8 cellular contexts compared by ENCODE assay signal in the genomic region with DNA sequence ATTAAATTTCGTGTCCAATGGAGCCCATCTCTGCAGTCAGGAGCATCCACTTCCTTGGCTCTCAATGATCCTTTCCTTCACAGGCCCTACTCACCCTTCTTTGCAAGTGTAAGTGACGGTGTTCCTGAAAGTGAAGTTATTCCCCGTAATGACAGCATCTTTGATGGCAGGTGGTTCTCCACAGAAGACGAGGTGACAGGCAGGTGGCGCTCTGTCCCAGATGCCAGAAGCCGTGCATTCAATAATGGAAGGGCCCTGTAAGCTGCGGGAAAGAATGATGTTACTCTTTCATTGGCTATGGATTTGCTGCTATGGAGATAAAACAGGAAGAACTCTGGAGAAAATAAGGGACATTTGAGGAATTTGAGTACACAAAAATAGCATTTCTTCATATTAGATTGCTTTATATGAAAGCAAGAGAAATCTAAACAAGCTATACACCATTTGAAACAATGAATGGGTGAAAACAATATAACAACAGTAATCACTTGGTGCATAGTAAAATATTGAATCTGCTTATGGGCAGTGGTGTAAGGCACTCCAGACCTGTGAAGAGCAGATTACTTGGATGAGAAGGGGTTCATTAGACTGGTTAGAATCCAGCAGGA.
DNase-seq lines count a peak whose midpoint lies in the region; ATAC-seq, FAIRE-seq and TF ChIP-seq lines count a peak whose summit lies in the region.

No MANE protein-coding gene starts in this region.

- H3K27me3 ChIP-seq in ascending aorta = no peaks in the 10 kb centered on the region
- no peaks in the 10 kb centered on the region for H3K27me3 ChIP-seq in keratinocyte (ENCODE audit: control insufficient read depth, extremely low read depth, insufficient read depth, low read length)
- H3K27me3 ChIP-seq in tibial nerve = no peaks in the 10 kb centered on the region

- intact Hi-C loops in ascending aorta (cut with DNase I) = loop anchor here (5.0 kb wide), 1 partner anchor 195 kb away; no protein-coding TSS in a partner anchor

- H3K79me2 ChIP-seq in keratinocyte (ENCODE audit: control insufficient read depth, insufficient read depth, low read length) = no peaks in the 10 kb centered on the region

- no peak overlapping the region for H2AFZ ChIP-seq in keratinocyte (ENCODE audit: control insufficient read depth, low read length)

- no peak overlapping the region for H3K9ac ChIP-seq in keratinocyte (ENCODE audit: control insufficient read depth, extremely low read depth, insufficient read depth, low read length)

- dilution Hi-C loops in keratinocyte (cut with MboI; ENCODE audit: extremely low pct_ligation_motif_present, low sequenced_read_pairs) = no loop called here

- H3K9me1 ChIP-seq in keratinocyte (ENCODE audit: control insufficient read depth, extremely low read depth, insufficient read depth, low read length) = no peaks in the 10 kb centered on the region

- H3K4me3 ChIP-seq in ascending aorta (no peak overlapping the region), keratinocyte (ENCODE audit: control insufficient read depth in 2 of 3, extremely low read depth in 1 of 3, insufficient read depth in 2 of 3, low read depth in 1 of 3, low read length in 3 of 3) (no peak overlapping the region), tibial nerve (no peak overlapping the region)

- ATAC-seq in GM21447 (IDR thresholded peaks at IDR 0.05; ENCODE audit: unreplicated experiment) (peak; percentile 66), HG02885 (IDR thresholded peaks at IDR 0.05; ENCODE audit: poor library complexity, unreplicated experiment) (no peak)

- WGBS in tibial nerve, 2 donors = 39 to 40% methylated on average over 7 of the region's 7 CpGs

- TF ChIP-seq EP300 in tibial nerve (IDR thresholded peaks at IDR 0.05) = no peak

- no peak overlapping the region for H3K4me2 ChIP-seq in keratinocyte (ENCODE audit: control insufficient read depth, extremely low read depth, insufficient read depth, low read depth, low read length)

- DNase-seq in GDM1 (lab: John Stamatoyannopoulos, UW) (peak; percentile 22), NCI-H1092 (lab: John Stamatoyannopoulos, UW) (peak; percentile 26), ascending aorta (ENCODE audit: low spot score in 2 of 2) (peak in 1 of 2 donors; percentile 64), keratinocyte (ENCODE audit: low read depth, low spot score) (no peak), tibial nerve (ENCODE audit: low spot score in 2 of 2) (peak in 1 of 2 donors; percentile 34), NCI-H1048 (lab: John Stamatoyannopoulos, UW) (no peak)

- no peak for TF ChIP-seq POLR2A in tibial nerve (IDR thresholded peaks at IDR 0.05)

- TF ChIP-seq CTCF in ascending aorta (IDR thresholded peaks at IDR 0.05) (peak; percentile 16 to 50 (median 40)), keratinocyte (optimal IDR thresholded peaks at IDR 0.05 in 1 of 3, IDR thresholded peaks at IDR 0.05 in 1 of 3, conservative IDR thresholded peaks at IDR 0.05 in 1 of 3; ENCODE audit: extremely low read depth in 1 of 3, insufficient read depth in 2 of 3, low read length in 3 of 3) (peak; percentile 55 to 87 (median 72)), tibial nerve (IDR thresholded peaks at IDR 0.05) (peak; percentile 6 to 29 (median 19))

- H3K36me3 ChIP-seq in ascending aorta = peaks cover 0 to 16% of the 10 kb centered on the region in 2 donors
- no peaks in the 10 kb centered on the region for H3K36me3 ChIP-seq in keratinocyte (ENCODE audit: control insufficient read depth in 2 of 2, extremely low read depth in 1 of 2, insufficient read depth in 2 of 2, low read length in 2 of 2)
- peaks cover 0 to 31% (median 0%) of the 10 kb centered on the region in 3 donors for H3K36me3 ChIP-seq in tibial nerve

- H3K27ac ChIP-seq in ascending aorta (no peak overlapping the region), keratinocyte (ENCODE audit: control insufficient read depth, insufficient read depth, low read length) (no peak overlapping the region), tibial nerve (no peak overlapping the region)

- H3K4me1 ChIP-seq in ascending aorta (no peaks in the 10 kb centered on the region), keratinocyte (ENCODE audit: control insufficient read depth, extremely low read depth, insufficient read depth, low read length) (no peaks in the 10 kb centered on the region), tibial nerve (no peaks in the 10 kb centered on the region)

- no peaks in the 10 kb centered on the region for H4K20me1 ChIP-seq in keratinocyte (ENCODE audit: control insufficient read depth, extremely low read depth, insufficient read depth, low read length)

- H3K9me3 ChIP-seq in ascending aorta (no peaks in the 10 kb centered on the region), keratinocyte (ENCODE audit: control insufficient read depth, low read depth, low read length) (no peaks in the 10 kb centered on the region), tibial nerve (no peaks in the 10 kb centered on the region)

- FAIRE-seq in keratinocyte (lab: Jason Lieb, UNC) = peak; percentile 82

Comparison
In these comparisons a context has a peak if more than half of its experiments do, and no peak if none do; other contexts are left out.
1. DNase-seq: peak in GDM1 (single experiment) and NCI-H1092 (single experiment); none in keratinocyte (single experiment) and NCI-H1048 (single experiment).
2. CTCF ChIP-seq: peak in every context shown above with its lines; median percentile 72 in keratinocyte; 40 in ascending aorta; 19 in tibial nerve.